In genomic region chr6:5174756-5175155, GRCh38 we compare ENCODE assay signal across 11 cellular contexts.
DNase-seq lines count a peak whose midpoint lies in the region; ATAC-seq and TF ChIP-seq lines count a peak whose summit lies in the region.
"Had no signal": no experiment of that assay in that cellular context is flagged by ENCODE, and none has a peak within 500 bp of the region (broad histone marks: within the 10 kb centered on the region; RNA-seq: fewer than 3 reads in every experiment).

No MANE protein-coding gene starts in this region.

- H3K27me3 Mint-ChIP-seq in activated CD8-positive, alpha-beta T cell treated with anti-CD3 and anti-CD28 coated beads for 36 hours, result no peaks in the 10 kb centered on the region
- no peaks in the 10 kb centered on the region for H3K27me3 Mint-ChIP-seq in naive thymus-derived CD4-positive, alpha-beta T cell

- peak overlapping the region; percentile 46 for H3K4me2 ChIP-seq in DND-41 (ENCODE audit: insufficient read depth, low read length)

- POLR2A ChIA-PET in activated CD8-positive, alpha-beta T cell treated with anti-CD3 and anti-CD28 coated beads for 36 hours (lab: Charles Lee), result interaction anchor here (0.6 kb wide), 1 partner anchor 71 kb away, joined by 4 read pairs; no protein-coding TSS in a partner anchor
- POLR2A ChIA-PET in naive thymus-derived CD4-positive, alpha-beta T cell (lab: Charles Lee), result interaction anchor here (1.0 to 1.6 kb wide), 5 partner anchors 10 to 87 kb away, joined by 5 to 17 read pairs (median 5); partner anchors contain the start of genes FARS2 and LYRM4

- H4K20me1 ChIP-seq in DND-41 (ENCODE audit: insufficient read depth, low read length), result no peaks in the 10 kb centered on the region

- peak overlapping the region; percentile 44 for H3K4me3 Mint-ChIP-seq in activated CD8-positive, alpha-beta T cell treated with anti-CD3 and anti-CD28 coated beads for 36 hours
- H3K4me3 Mint-ChIP-seq in naive thymus-derived CD4-positive, alpha-beta T cell, result peak overlapping the region; percentile 18 to 86 (median 78)

- peak overlapping the region; percentile 79 for H3K27ac Mint-ChIP-seq in activated CD8-positive, alpha-beta T cell treated with anti-CD3 and anti-CD28 coated beads for 36 hours
- H3K27ac Mint-ChIP-seq in naive thymus-derived CD4-positive, alpha-beta T cell, result peak overlapping the region; percentile 79 to 96 (median 92)

- ATAC-seq in DND-41 (ENCODE audit: insufficient read depth, low read depth) (no peak), HG02981 (IDR thresholded peaks at IDR 0.05; ENCODE audit: unreplicated experiment) (peak; percentile 4), sciatic nerve (no peak), GM19328 (IDR thresholded peaks at IDR 0.05; ENCODE audit: unreplicated experiment) (no peak), GM19397 (IDR thresholded peaks at IDR 0.05; ENCODE audit: unreplicated experiment) (no peak)
- peak; percentile 17 for ATAC-seq in activated CD8-positive, alpha-beta T cell treated with anti-CD3 and anti-CD28 coated beads for 36 hours
- ATAC-seq in naive thymus-derived CD4-positive, alpha-beta T cell, result peak; percentile 50
- ATAC-seq: psoas muscle had no signal

- H3K27me3 ChIP-seq in DND-41 (ENCODE audit: insufficient read depth, low read length, poor library complexity), result no peaks in the 10 kb centered on the region
- H3K27me3 ChIP-seq in naive thymus-derived CD4-positive, alpha-beta T cell (ENCODE audit: control insufficient read depth in 2 of 2, insufficient read depth in 2 of 2, low read length in 2 of 2), result no peaks in the 10 kb centered on the region
- H3K27me3 ChIP-seq: left lung had no signal

- peaks cover 52% of the 10 kb centered on the region for H3K4me1 Mint-ChIP-seq in activated CD8-positive, alpha-beta T cell treated with anti-CD3 and anti-CD28 coated beads for 36 hours (ENCODE audit: low read depth)
- H3K4me1 Mint-ChIP-seq in naive thymus-derived CD4-positive, alpha-beta T cell, result peaks cover 34 to 80% (median 69%) of the 10 kb centered on the region in 7 donors

- H3K79me2 ChIP-seq in DND-41 (ENCODE audit: insufficient read depth, low read length), result no peaks in the 10 kb centered on the region

- no peaks in the 10 kb centered on the region for H3K9me3 ChIP-seq in DND-41 (ENCODE audit: insufficient read depth, low read length, severe bottlenecking)
- no peaks in the 10 kb centered on the region for H3K9me3 ChIP-seq in naive thymus-derived CD4-positive, alpha-beta T cell (ENCODE audit: control insufficient read depth in 2 of 3, low read length in 3 of 3)
- H3K9me3 ChIP-seq: left lung, psoas muscle had no signal

- intact Hi-C loops in activated CD8-positive, alpha-beta T cell treated with anti-CD3 and anti-CD28 coated beads for 36 hours (cut with micrococcal nuclease), result no loop called here
- intact Hi-C loops in naive thymus-derived CD4-positive, alpha-beta T cell (cut with micrococcal nuclease), result loop anchor here (1.0 to 5.0 kb wide), 6 partner anchors 31 to 1440 kb away; partner anchors contain the start of genes FARS2 (in 1 of the 2) and LYRM4 (in 1 of the 2)
- intact Hi-C loops in sciatic nerve (cut with DNase I), result no loop called here

- peaks cover 18% of the 10 kb centered on the region for H3K4me1 ChIP-seq in DND-41 (ENCODE audit: insufficient read depth, low read length)
- H3K4me1 ChIP-seq in naive thymus-derived CD4-positive, alpha-beta T cell (ENCODE audit: control insufficient read depth in 2 of 2, insufficient read depth in 2 of 2, low read length in 2 of 2), result peaks cover 23 to 38% of the 10 kb centered on the region in 2 donors

- no peak for DNase-seq in DND-41
- DNase-seq in activated CD8-positive, alpha-beta T cell treated with anti-CD3 and anti-CD28 coated beads for 36 hours, result no peak
- DNase-seq in naive thymus-derived CD4-positive, alpha-beta T cell, result peak in 6 of 9 donors; percentile 20 to 52 (median 41)
- no peak for DNase-seq in pons (ENCODE audit: low spot score)
- no peak for DNase-seq in sciatic nerve (ENCODE audit: low spot score)
- DNase-seq: left lung, NCI-H526 treated with DMSO at 0.1 percent for 48 hours, psoas muscle had no signal

- H3K9ac ChIP-seq in DND-41 (ENCODE audit: low read depth, low read length), result no peak overlapping the region

- no peaks in the 10 kb centered on the region for H3K36me3 ChIP-seq in DND-41 (ENCODE audit: insufficient read depth, low read length)
- no peaks in the 10 kb centered on the region for H3K36me3 ChIP-seq in naive thymus-derived CD4-positive, alpha-beta T cell (ENCODE audit: control insufficient read depth in 2 of 3, insufficient read depth in 3 of 3, low read length in 3 of 3)
- H3K36me3 ChIP-seq: left lung had no signal

- H3K4me3 ChIP-seq in DND-41 (ENCODE audit: low read depth in 1 of 2, low read length in 2 of 2), result no peak overlapping the region
- H3K4me3 ChIP-seq in naive thymus-derived CD4-positive, alpha-beta T cell (ENCODE audit: low read length), result peak overlapping the region; percentile 46
- H3K4me3 ChIP-seq: left lung, psoas muscle had no signal

- CTCF ChIA-PET in activated CD8-positive, alpha-beta T cell treated with anti-CD3 and anti-CD28 coated beads for 36 hours (lab: Charles Lee), result interaction anchor here (0.9 to 8.0 kb wide), 10 partner anchors 8 to 205 kb away, joined by 3 to 57 read pairs (median 4); partner anchors contain the start of genes FARS2 and LYRM4
- CTCF ChIA-PET in naive thymus-derived CD4-positive, alpha-beta T cell (lab: Charles Lee), result interaction anchor here (0.9 to 1.7 kb wide), 3 partner anchors 31 to 86 kb away, joined by 3 to 5 read pairs (median 3); partner anchors contain the start of genes FARS2 and LYRM4

- peaks cover 1% of the 10 kb centered on the region for H3K36me3 Mint-ChIP-seq in activated CD8-positive, alpha-beta T cell treated with anti-CD3 and anti-CD28 coated beads for 36 hours (ENCODE audit: low read depth)
- peaks cover 0 to 7% (median 0%) of the 10 kb centered on the region in 5 donors for H3K36me3 Mint-ChIP-seq in naive thymus-derived CD4-positive, alpha-beta T cell

- H2AFZ ChIP-seq in DND-41 (ENCODE audit: low read depth, low read length), result no peak overlapping the region; the same call in 1 of the 2 replicates

- H3K9me3 Mint-ChIP-seq in activated CD8-positive, alpha-beta T cell treated with anti-CD3 and anti-CD28 coated beads for 36 hours, result no peaks in the 10 kb centered on the region
- peaks cover 0 to 3% (median 0%) of the 10 kb centered on the region in 11 donors for H3K9me3 Mint-ChIP-seq in naive thymus-derived CD4-positive, alpha-beta T cell

- TF ChIP-seq CTCF in DND-41 (IDR thresholded peaks at IDR 0.05; ENCODE audit: borderline replicate concordance, extremely low read depth, low read length, poor library complexity, severe bottlenecking), result no peak
- TF ChIP-seq CTCF in activated CD8-positive, alpha-beta T cell treated with anti-CD3 and anti-CD28 coated beads for 36 hours (IDR thresholded peaks at IDR 0.05), result no peak

- H3K27ac ChIP-seq in DND-41 (ENCODE audit: low read length), result peak overlapping the region; percentile 59; the same call in 1 of the 2 replicates
- peak overlapping the region; percentile 67 for H3K27ac ChIP-seq in naive thymus-derived CD4-positive, alpha-beta T cell (ENCODE audit: low read depth, low read length)
- H3K27ac ChIP-seq: psoas muscle had no signal

Comparison
In these comparisons a context has a peak if more than half of its experiments do, and no peak if none do; other contexts are left out.
1. ATAC-seq: peak in HG02981 (single experiment), activated CD8-positive, alpha-beta T cell treated with anti-CD3 and anti-CD28 coated beads for 36 hours (single experiment) and naive thymus-derived CD4-positive, alpha-beta T cell (single experiment); none in DND-41 (single experiment), sciatic nerve (single experiment), GM19328 (single experiment) and GM19397 (single experiment).
2. DNase-seq: peak in naive thymus-derived CD4-positive, alpha-beta T cell (6 of 9); none in DND-41 (single experiment), activated CD8-positive, alpha-beta T cell treated with anti-CD3 and anti-CD28 coated beads for 36 hours (single experiment), pons (single experiment) and sciatic nerve (single experiment).
3. intact Hi-C loops: an anchor here in naive thymus-derived CD4-positive, alpha-beta T cell (1.0 to 5.0 kb wide); none called in activated CD8-positive, alpha-beta T cell treated with anti-CD3 and anti-CD28 coated beads for 36 hours and sciatic nerve.